ENCODE assay signal across 8 cellular contexts in the genomic region with DNA sequence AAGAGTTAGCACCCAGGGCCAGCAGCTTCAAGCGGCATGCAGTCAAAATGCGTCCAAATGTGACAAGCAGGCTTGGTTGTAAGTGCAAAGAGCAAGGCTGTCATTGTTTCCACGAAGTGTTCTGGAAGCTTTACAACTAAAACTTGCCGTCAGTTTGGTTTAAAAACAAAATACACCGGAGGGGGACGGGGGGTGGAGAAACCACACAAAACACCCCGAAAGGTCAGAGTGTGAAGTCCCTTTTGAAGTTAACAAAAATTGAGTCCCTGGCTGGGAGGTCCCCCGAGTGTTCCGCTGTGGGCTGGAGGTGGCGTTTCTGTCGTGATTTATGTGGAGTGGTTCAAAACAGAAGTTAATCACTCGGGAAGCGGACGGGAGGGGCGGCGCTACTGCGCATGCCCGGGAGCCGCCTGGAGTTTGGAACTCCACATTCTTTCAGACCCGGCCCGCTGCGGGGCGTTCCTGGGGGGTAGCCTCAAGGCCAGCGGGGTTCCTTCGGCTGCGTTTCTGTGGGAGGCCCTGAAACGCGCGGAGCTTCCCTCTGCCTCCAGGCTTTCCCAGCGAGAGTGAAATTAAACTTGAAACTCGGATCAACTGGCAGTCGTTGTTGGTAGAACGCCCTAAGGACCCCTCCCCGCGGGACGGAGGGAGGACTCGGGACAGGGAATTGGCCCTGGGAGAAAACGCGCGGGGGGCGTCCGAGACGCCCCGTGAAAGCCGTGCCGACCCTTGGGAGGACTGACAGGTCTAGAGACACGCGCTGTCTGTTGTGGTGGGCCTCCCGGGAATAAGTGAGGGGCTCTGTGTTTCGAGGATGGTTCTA. TPM values are rescaled to one million over a fixed set of nuclear protein-coding genes. Genes with fewer than 3 reads are reported as not detected.
A peak's percentile ranks its signal among the peaks of the same experiment; 100 is the strongest.
DNase-seq lines count a peak whose midpoint lies in the region; ATAC-seq and TF ChIP-seq lines count a peak whose summit lies in the region.

No MANE protein-coding gene starts in this region.

- H3K9me2 ChIP-seq in PC-9 (ENCODE audit: insufficient read depth): no peaks in the 10 kb centered on the region

- TSS peak; percentile 45 for BruUV-seq in PC-9 (replicated peaks; lab: Mats Ljungman, UMichigan)

- H3K36me3 Mint-ChIP-seq in activated T-cell treated with anti-CD3 and anti-CD28 coated beads, Interleukin-2, amount 50 U/mL, for 4 hours (ENCODE audit: insufficient read depth): peaks cover 4% of the 10 kb centered on the region

- peak; percentile 23 to 27 for ATAC-seq in activated T-cell treated with anti-CD3 and anti-CD28 coated beads, Interleukin-2, amount 50 U/mL, for 4 hours
- ATAC-seq in esophagus mucosa: peak; percentile 36

- H3K9ac ChIP-seq in muscle layer of colon (ENCODE audit: low read length): peak overlapping the region; percentile 99

- no peak overlapping the region for H2AFZ ChIP-seq in PC-9

- H3F3A ChIP-seq in PC-9 (ENCODE audit: insufficient read depth, low read depth): peaks cover 74% of the 10 kb centered on the region

- CTCF ChIA-PET in PC-9 (lab: Charles Lee): no interaction called here

- H3K4me1 ChIP-seq in HAP-1 (peaks cover 32% of the 10 kb centered on the region), PC-9 (replicated peaks; ENCODE audit: insufficient read depth) (peaks cover 41% of the 10 kb centered on the region), muscle layer of colon (ENCODE audit: insufficient read depth, low read length) (peaks cover 37% of the 10 kb centered on the region)

- intact Hi-C loops in PC-9 (cut with micrococcal nuclease; ENCODE audit: unreplicated experiment): loop anchor here (5.0 kb wide), 1 partner anchor 321 kb away; no protein-coding TSS in a partner anchor

- peak overlapping the region; percentile 92 for H3K4me3 Mint-ChIP-seq in activated T-cell treated with anti-CD3 and anti-CD28 coated beads, Interleukin-2, amount 50 U/mL, for 4 hours

- in situ Hi-C loops in HAP-1 (cut with MboI; ENCODE audit: low sequenced_read_pairs): loop anchor here (5.0 to 10.0 kb wide), 2 partner anchors 146 to 167 kb away; no protein-coding TSS in a partner anchor

- no peaks in the 10 kb centered on the region for H3K9me3 ChIP-seq in HAP-1
- no peaks in the 10 kb centered on the region for H3K9me3 ChIP-seq in PC-9 (ENCODE audit: insufficient read depth, low read depth)
- no peaks in the 10 kb centered on the region for H3K9me3 ChIP-seq in muscle layer of colon (ENCODE audit: low read length)

- no peaks in the 10 kb centered on the region for H3K27me3 Mint-ChIP-seq in activated T-cell treated with anti-CD3 and anti-CD28 coated beads, Interleukin-2, amount 50 U/mL, for 4 hours (ENCODE audit: low read depth)

- TF ChIP-seq CTCF in PC-9 (conservative IDR thresholded peaks at IDR 0.05): no peak

- H3K36me3 ChIP-seq in HAP-1 (replicated peaks) (peaks cover 4% of the 10 kb centered on the region), PC-9 (ENCODE audit: low read depth) (peaks cover 20% of the 10 kb centered on the region), muscle layer of colon (ENCODE audit: insufficient read depth, low read length) (peaks cover under 1% of the 10 kb centered on the region)

- H4K20me1 ChIP-seq in PC-9 (ENCODE audit: insufficient read depth): peaks cover 27% of the 10 kb centered on the region

- peak overlapping the region; percentile 58 for H3K4me3 ChIP-seq in HAP-1
- peak overlapping the region; percentile 83 for H3K4me3 ChIP-seq in PC-9
- peak overlapping the region; percentile 99 to 100 for H3K4me3 ChIP-seq in muscle layer of colon (ENCODE audit: low read depth in 1 of 2, low read length in 2 of 2)

- H3K4me1 Mint-ChIP-seq in activated T-cell treated with anti-CD3 and anti-CD28 coated beads, Interleukin-2, amount 50 U/mL, for 4 hours (ENCODE audit: low read depth): peaks cover 62% of the 10 kb centered on the region

- POLR2A ChIA-PET in PC-9 (lab: Charles Lee; ENCODE audit: unreplicated experiment): interaction anchor here (0.7 to 0.9 kb wide), 3 partner anchors 66 to 214 kb away, joined by 3 to 5 read pairs (median 3); no protein-coding TSS in a partner anchor

- DNase-seq in AG08396 (ENCODE audit: low spot score): peak; percentile 90
- DNase-seq in HAP-1 (ENCODE audit: low spot score in 2 of 2): peak; percentile 72 to 93
- DNase-seq in PC-9: peak; percentile 75 to 89
- DNase-seq in activated T-cell treated with anti-CD3 and anti-CD28 coated beads, Interleukin-2, amount 50 U/mL, for 4 hours: peak; percentile 90
- peak; percentile 75 to 85 for DNase-seq in stimulated activated CD8-positive, alpha-beta memory T cell treated with anti-CD3 and anti-CD28 coated beads, Interleukin-4, amount 100 ng/mL, for 4 hours (ENCODE audit: low read depth in 2 of 2, low spot score in 1 of 2)
- DNase-seq in NCI-H2227 (lab: John Stamatoyannopoulos, UW; ENCODE audit: unreplicated experiment): no peak

- no peaks in the 10 kb centered on the region for H3K9me3 Mint-ChIP-seq in activated T-cell treated with anti-CD3 and anti-CD28 coated beads, Interleukin-2, amount 50 U/mL, for 4 hours

- H3K27ac ChIP-seq in PC-9 (peak overlapping the region; percentile 96), muscle layer of colon (ENCODE audit: low read depth, low read length) (peak overlapping the region; percentile 100)

- peak overlapping the region; percentile 84 for H3K4me2 ChIP-seq in PC-9

- peaks cover 76% of the 10 kb centered on the region for H3K79me2 ChIP-seq in PC-9 (ENCODE audit: low read depth)

- H3K27me3 ChIP-seq in HAP-1 (ENCODE audit: low read depth) (no peaks in the 10 kb centered on the region), PC-9 (ENCODE audit: insufficient read depth, low read depth) (no peaks in the 10 kb centered on the region; the same call in 1 of the 2 replicates), muscle layer of colon (ENCODE audit: control insufficient read depth in 1 of 2, insufficient read depth in 2 of 2, low read length in 2 of 2) (no peaks in the 10 kb centered on the region)

RNA-seq across cellular contexts. Expression of gene TGIF1, which starts 1.4 kb away (rescaled TPM):
- total RNA-seq in PC-9 (2021) (188 and 203 TPM in 2 replicates), esophagus mucosa (22.4 TPM)
- total RNA-seq in activated T-cell treated with anti-CD3 and anti-CD28 coated beads, Interleukin-2, amount 50 U/mL, for 4 hours: 10 to 100 TPM; 19.8 to 35.0 (median 34.8) TPM
